ENCODE assay signal across 15 cellular contexts in the genomic region with DNA sequence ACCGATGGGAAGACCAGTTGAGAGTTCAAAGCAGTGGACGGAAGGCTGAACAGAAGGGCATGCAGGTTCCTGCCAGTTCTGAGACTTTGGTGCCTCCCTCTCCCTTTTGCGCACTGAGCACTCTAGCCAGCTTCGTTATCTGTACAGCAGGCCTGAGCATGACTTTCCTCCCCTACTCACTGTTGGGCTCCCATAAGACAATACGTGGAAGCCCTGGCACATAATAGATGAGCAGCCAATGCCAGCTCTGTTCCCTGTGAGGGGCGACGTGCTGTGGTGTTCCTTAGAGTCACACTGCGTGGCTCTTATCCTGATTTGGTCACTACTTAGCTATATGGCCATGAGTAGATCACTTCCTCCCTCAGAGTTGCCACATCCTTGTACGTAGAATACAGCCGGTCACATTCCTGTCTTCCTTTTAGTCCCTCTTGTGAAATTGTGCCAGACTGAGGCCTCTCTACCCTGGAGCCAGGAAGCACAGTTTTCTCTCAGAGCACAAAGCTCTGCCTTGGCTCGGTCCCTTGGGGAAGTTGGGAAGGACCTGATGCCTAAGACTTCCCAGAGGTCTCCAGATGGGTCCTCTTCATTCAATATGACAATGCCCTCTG.
DNase-seq lines count a peak whose midpoint lies in the region; ATAC-seq, FAIRE-seq and TF ChIP-seq lines count a peak whose summit lies in the region.
"Had no signal": no experiment of that assay in that cellular context is flagged by ENCODE, and none has a peak within 500 bp of the region (broad histone marks: within the 10 kb centered on the region; RNA-seq: fewer than 3 reads in every experiment).

No MANE protein-coding gene starts in this region.

- no peak for TF ChIP-seq CTCF in astrocyte (IDR thresholded peaks at IDR 0.05; ENCODE audit: insufficient read depth, low read depth, low read length)
- TF ChIP-seq CTCF in thoracic aorta (IDR thresholded peaks at IDR 0.05) = no peak
- no peak for TF ChIP-seq CTCF in D721Med (IDR thresholded peaks at IDR 0.05; ENCODE audit: insufficient read depth, missing control alignments)
- TF ChIP-seq CTCF in HepG2 (CRISPR knock-in tag; IDR thresholded peaks at IDR 0.05) = no peak

- WGBS in HepG2 (ENCODE audit: low lambda C conversion rate) = 11% methylated on average over 5 of the region's 11 CpGs

- H3K9ac ChIP-seq in astrocyte (ENCODE audit: low read length) (no peak overlapping the region), HepG2 (ENCODE audit: insufficient read depth, low read depth, low read length) (no peak overlapping the region)

- intact Hi-C loops in HepG2 (cut with micrococcal nuclease; ENCODE audit: unreplicated experiment) = no loop called here

- H3K36me3 Mint-ChIP-seq in activated CD8-positive, alpha-beta memory T cell treated with anti-CD3 and anti-CD28 coated beads, Interleukin-2, amount 10 ng/mL, durations not matched to agents 7 days and 5 days = no peaks in the 10 kb centered on the region
- H3K36me3 Mint-ChIP-seq in astrocyte (ENCODE audit: low read depth, unreplicated experiment) = no peaks in the 10 kb centered on the region

- BruUV-seq in HepG2 (replicated peaks; lab: Mats Ljungman, UMichigan) = no TSS peak

- peaks cover 19% of the 10 kb centered on the region for H3K4me1 Mint-ChIP-seq in activated CD8-positive, alpha-beta memory T cell treated with anti-CD3 and anti-CD28 coated beads, Interleukin-2, amount 10 ng/mL, durations not matched to agents 7 days and 5 days
- peaks cover 11% of the 10 kb centered on the region for H3K4me1 Mint-ChIP-seq in astrocyte (ENCODE audit: low read depth, unreplicated experiment)

- H3K79me2 ChIP-seq in astrocyte (ENCODE audit: insufficient read depth, low read length) (no peaks in the 10 kb centered on the region), HepG2 (ENCODE audit: insufficient read depth, low read length) (no peaks in the 10 kb centered on the region)

- no peaks in the 10 kb centered on the region for H3K36me3 ChIP-seq in astrocyte (ENCODE audit: insufficient read depth, low read length)
- H3K36me3 ChIP-seq in thoracic aorta = no peaks in the 10 kb centered on the region
- H3K36me3 ChIP-seq in HepG2 (replicated peaks in 1 of 2; ENCODE audit: control insufficient read depth in 1 of 2, insufficient read depth in 2 of 2, low read length in 2 of 2) = no peaks in the 10 kb centered on the region
- H3K36me3 ChIP-seq: esophagus muscularis mucosa, pancreas had no signal

- H3K4me2 ChIP-seq in astrocyte (ENCODE audit: low read length) (no peak overlapping the region), HepG2 (ENCODE audit: low read depth, low read length) (no peak overlapping the region)

- FAIRE-seq in astrocyte (lab: Jason Lieb, UNC) (peak; percentile 17), D721Med (lab: Jason Lieb, UNC) (no peak), HepG2 (lab: Jason Lieb, UNC) (no peak)
- FAIRE-seq: pancreas had no signal

- no peaks in the 10 kb centered on the region for H3K9me3 Mint-ChIP-seq in activated CD8-positive, alpha-beta memory T cell treated with anti-CD3 and anti-CD28 coated beads, Interleukin-2, amount 10 ng/mL, durations not matched to agents 7 days and 5 days (ENCODE audit: low read depth)
- no peaks in the 10 kb centered on the region for H3K9me3 Mint-ChIP-seq in astrocyte (ENCODE audit: unreplicated experiment)
- H3K9me3 Mint-ChIP-seq: stimulated activated naive CD8-positive, alpha-beta T cell treated with anti-CD3 and anti-CD28 coated beads, Interleukin-15, Interleukin-2, amounts not matched to agents 100 ng/mL and 50 ng/mL, for 24 hours had no signal

- no peak for TF ChIP-seq RAD21 in HepG2 (CRISPR knock-in tag; IDR thresholded peaks at IDR 0.05)

- peaks cover 11% of the 10 kb centered on the region for H3K4me1 ChIP-seq in astrocyte (ENCODE audit: insufficient read depth, low read length)
- no peaks in the 10 kb centered on the region for H3K4me1 ChIP-seq in thoracic aorta (ENCODE audit: control insufficient read depth in 1 of 2, low read depth in 2 of 2)
- no peaks in the 10 kb centered on the region for H3K4me1 ChIP-seq in HepG2 (ENCODE audit: insufficient read depth, low read length)
- H3K4me1 ChIP-seq: pancreas had no signal

- POLR2A ChIA-PET in HepG2 (lab: Yijun Ruan, JAX) = no interaction called here

- no peaks in the 10 kb centered on the region for H3K9me3 ChIP-seq in astrocyte (ENCODE audit: insufficient read depth, low read depth, low read length)
- no peaks in the 10 kb centered on the region for H3K9me3 ChIP-seq in thoracic aorta
- H3K9me3 ChIP-seq in HepG2 (ENCODE audit: low read length) = no peaks in the 10 kb centered on the region
- H3K9me3 ChIP-seq: esophagus muscularis mucosa, pancreas had no signal

- no peak for ATAC-seq in activated CD8-positive, alpha-beta memory T cell treated with anti-CD3 and anti-CD28 coated beads, Interleukin-2, amount 10 ng/mL, durations not matched to agents 7 days and 5 days
- ATAC-seq in thoracic aorta (ENCODE audit: insufficient number of reproducible peaks, low FRiP score, low read depth) = peak; percentile 11
- ATAC-seq in HepG2 = no peak
- ATAC-seq: left ventricle myocardium superior had no signal

- H3K27ac Mint-ChIP-seq in activated CD8-positive, alpha-beta memory T cell treated with anti-CD3 and anti-CD28 coated beads, Interleukin-2, amount 10 ng/mL, durations not matched to agents 7 days and 5 days = no peak overlapping the region
- H3K27ac Mint-ChIP-seq in astrocyte (ENCODE audit: unreplicated experiment) = no peak overlapping the region
- H3K27ac Mint-ChIP-seq: stimulated activated naive CD8-positive, alpha-beta T cell treated with anti-CD3 and anti-CD28 coated beads, Interleukin-15, Interleukin-2, amounts not matched to agents 100 ng/mL and 50 ng/mL, for 24 hours had no signal

- no peak overlapping the region for H2AFZ ChIP-seq in astrocyte (ENCODE audit: low read depth, low read length)
- no peak overlapping the region for H2AFZ ChIP-seq in HepG2 (ENCODE audit: low read length)

- H3K27me3 ChIP-seq in astrocyte (ENCODE audit: insufficient read depth, low read length) (no peaks in the 10 kb centered on the region), thoracic aorta (replicated peaks; ENCODE audit: insufficient read depth) (no peaks in the 10 kb centered on the region), HepG2 (ENCODE audit: control insufficient read depth in 1 of 2, insufficient read depth in 2 of 2, low read length in 2 of 2) (no peaks in the 10 kb centered on the region)
- H3K27me3 ChIP-seq: esophagus muscularis mucosa, pancreas had no signal

- TF ChIP-seq EP300 in HepG2 (IDR thresholded peaks at IDR 0.05; ENCODE audit: low read depth in 2 of 2, low read length in 2 of 2) (no peak), HepG2 (CRISPR knock-in tag; IDR thresholded peaks at IDR 0.05; ENCODE audit: borderline replicate concordance) (no peak)

- H3K4me3 ChIP-seq in astrocyte (ENCODE audit: insufficient read depth, low read depth, low read length) (no peak overlapping the region), thoracic aorta (no peak overlapping the region), HepG2 (replicated peaks in 1 of 3; ENCODE audit: insufficient read depth in 1 of 3, low read depth in 2 of 3, low read length in 3 of 3) (no peak overlapping the region)
- H3K4me3 ChIP-seq: esophagus muscularis mucosa, pancreas had no signal

- H4K20me1 ChIP-seq in astrocyte (ENCODE audit: insufficient read depth, low read length) (no peaks in the 10 kb centered on the region), HepG2 (ENCODE audit: insufficient read depth, low read length) (no peaks in the 10 kb centered on the region)

- in situ Hi-C loops in HepG2 (cut with HindIII; ENCODE audit: extremely low pct_ligation_motif_present, low pct_unique_long_range_greater_than_20kb) = no loop called here

- TF ChIP-seq POLR2A in HepG2 (IDR thresholded peaks at IDR 0.05; ENCODE audit: insufficient read depth in 1 of 2, low read depth in 2 of 2, low read length in 2 of 2) = no peak

- H3K27me3 Mint-ChIP-seq in activated CD8-positive, alpha-beta memory T cell treated with anti-CD3 and anti-CD28 coated beads, Interleukin-2, amount 10 ng/mL, durations not matched to agents 7 days and 5 days = no peaks in the 10 kb centered on the region
- H3K27me3 Mint-ChIP-seq in astrocyte (ENCODE audit: low read depth, unreplicated experiment) = no peaks in the 10 kb centered on the region
- H3K27me3 Mint-ChIP-seq: stimulated activated naive CD8-positive, alpha-beta T cell treated with anti-CD3 and anti-CD28 coated beads, Interleukin-15, Interleukin-2, amounts not matched to agents 100 ng/mL and 50 ng/mL, for 24 hours had no signal

- H3K27ac ChIP-seq in astrocyte (ENCODE audit: low read depth, low read length) (no peak overlapping the region), thoracic aorta (no peak overlapping the region), HepG2 (ENCODE audit: extremely low read length, insufficient read depth, low read length) (no peak overlapping the region)
- H3K27ac ChIP-seq: esophagus muscularis mucosa, pancreas had no signal

- H3K4me3 Mint-ChIP-seq in activated CD8-positive, alpha-beta memory T cell treated with anti-CD3 and anti-CD28 coated beads, Interleukin-2, amount 10 ng/mL, durations not matched to agents 7 days and 5 days = no peak overlapping the region
- H3K4me3 Mint-ChIP-seq in astrocyte (ENCODE audit: unreplicated experiment) = no peak overlapping the region
- H3K4me3 Mint-ChIP-seq: stimulated activated naive CD8-positive, alpha-beta T cell treated with anti-CD3 and anti-CD28 coated beads, Interleukin-15, Interleukin-2, amounts not matched to agents 100 ng/mL and 50 ng/mL, for 24 hours had no signal

- CTCF ChIA-PET in activated CD8-positive, alpha-beta memory T cell treated with anti-CD3 and anti-CD28 coated beads, Interleukin-2, amount 10 ng/mL, durations not matched to agents 7 days and 5 days (lab: Charles Lee) = no interaction called here
- CTCF ChIA-PET in HepG2 (lab: Yijun Ruan, JAX; ENCODE audit: low intra/inter-chr PET ratio, low total read pairs) = no interaction called here

- DNase-seq in activated CD8-positive, alpha-beta memory T cell treated with anti-CD3 and anti-CD28 coated beads, Interleukin-2, amount 10 ng/mL, durations not matched to agents 7 days and 5 days = peak; percentile 25
- no peak for DNase-seq in activated CD8-positive, alpha-beta memory T cell treated with anti-CD3 and anti-CD28 coated beads, Interleukin-2, amount 50 U/mL, for 4 hours
- DNase-seq in astrocyte (ENCODE audit: low read depth) (no peak), globus pallidus (ENCODE audit: low spot score) (peak; percentile 3), thoracic aorta (ENCODE audit: low spot score) (no peak), D721Med (ENCODE audit: insufficient read length, low spot score) (no peak), HepG2 (ENCODE audit: low spot score) (no peak)
- no peak for DNase-seq in activated CD8-positive, alpha-beta memory T cell treated with anti-CD3 and anti-CD28 coated beads, Interleukin-2, amount 50 U/mL, for 48 hours
- DNase-seq: ACHN, left ventricle myocardium superior, NCI-H1436 treated with DMSO at 0.1 percent for 48 hours, pancreas, T-helper 2 cell had no signal

TF ChIP-seq in HepG2, 621 proteins besides CTCF, POLR2A, EP300 and RAD21 (continues in another document):
- TF ChIP-seq ZBTB1 (CRISPR knock-in tag; IDR thresholded peaks at IDR 0.05; ENCODE audit: borderline replicate concordance) (no peak), SSRP1 (CRISPR knock-in tag; IDR thresholded peaks at IDR 0.05) (no peak), PPARG (CRISPR knock-in tag; conservative IDR thresholded peaks at IDR 0.05) (no peak), ZNF292 (CRISPR knock-in tag; IDR thresholded peaks at IDR 0.05; ENCODE audit: borderline replicate concordance, low read depth) (no peak)

Comparison
In these comparisons a context has a peak if more than half of its experiments do, and no peak if none do; other contexts are left out.
1. DNase-seq: peak in activated CD8-positive, alpha-beta memory T cell treated with anti-CD3 and anti-CD28 coated beads, Interleukin-2, amount 10 ng/mL, durations not matched to agents 7 days and 5 days (single experiment) and globus pallidus (single experiment); none in activated CD8-positive, alpha-beta memory T cell treated with anti-CD3 and anti-CD28 coated beads, Interleukin-2, amount 50 U/mL, for 4 hours (single experiment), astrocyte (single experiment), thoracic aorta (single experiment), activated CD8-positive, alpha-beta memory T cell treated with anti-CD3 and anti-CD28 coated beads, Interleukin-2, amount 50 U/mL, for 48 hours (single experiment), D721Med (single experiment) and HepG2 (single experiment).